Comparison of ENCODE assay signal across 15 cellular contexts in genomic region chr16:89293276-89294143, GRCh38.
DNase-seq lines count a peak whose midpoint lies in the region; ATAC-seq and TF ChIP-seq lines count a peak whose summit lies in the region.
"Had no signal": no experiment of that assay in that cellular context is flagged by ENCODE, and none has a peak within 500 bp of the region (broad histone marks: within the 10 kb centered on the region; RNA-seq: fewer than 3 reads in every experiment).

No MANE protein-coding gene starts in this region.

- H3K9me3 Mint-ChIP-seq in activated CD4-positive, alpha-beta T cell treated with anti-CD3 and anti-CD28 coated beads, Interleukin-2, amount 10 ng/mL, durations not matched to agents 24 days and 14 days, result no peaks in the 10 kb centered on the region
- H3K9me3 Mint-ChIP-seq in stimulated activated effector memory CD8-positive, alpha-beta T cell treated with anti-CD3 and anti-CD28 coated beads, Interleukin-12 subunit alpha, Interleukin-12 subunit beta, amount 100 ng/mL, for 72 hours, result no peaks in the 10 kb centered on the region
- H3K9me3 Mint-ChIP-seq: activated T-helper 2 cell treated with anti-CD3 and anti-CD28 coated beads, Interferon-gamma antibody, Interleukin-2, Interleukin-4, amounts not matched to agents 10 μg/mL and 5 μg/mL and 100 μg/mL, durations not matched to agents 14 hours and 24 hours and 36 hours; natural killer cell treated with Interleukin-12 subunit alpha and Interleukin-12 subunit beta and Interleukin-15 and Interleukin-18, amount 100 ng/mL, for 72 hours had no signal

- intact Hi-C loops in activated CD4-positive, alpha-beta T cell treated with anti-CD3 and anti-CD28 coated beads, Interleukin-2, amount 10 ng/mL, durations not matched to agents 24 days and 14 days (cut with micrococcal nuclease), result no loop called here
- intact Hi-C loops in PC-3 (cut with micrococcal nuclease) (no loop called here), right cardiac atrium (cut with DNase I) (no loop called here)

- no peak overlapping the region for H3K9ac ChIP-seq in PC-3 (ENCODE audit: low read length)

- BruUV-seq in PC-3 (replicated peaks; lab: Mats Ljungman, UMichigan), result no TSS peak

- H3K27me3 Mint-ChIP-seq in activated CD4-positive, alpha-beta T cell treated with anti-CD3 and anti-CD28 coated beads, Interleukin-2, amount 10 ng/mL, durations not matched to agents 24 days and 14 days, result no peaks in the 10 kb centered on the region
- H3K27me3 Mint-ChIP-seq: natural killer cell treated with Interleukin-12 subunit alpha and Interleukin-12 subunit beta and Interleukin-15 and Interleukin-18, amount 100 ng/mL, for 72 hours had no signal

- H3K79me2 ChIP-seq in PC-3 (ENCODE audit: low read length), result peaks cover 41% of the 10 kb centered on the region

- no peaks in the 10 kb centered on the region for H3K9me2 ChIP-seq in PC-3 (replicated peaks; ENCODE audit: low read length)

- POLR2A ChIA-PET in PC-3 (lab: Charles Lee; ENCODE audit: unreplicated experiment), result interaction anchor here (0.6 kb wide), 1 partner anchor 24 kb away, joined by 5 read pairs; no protein-coding TSS in a partner anchor

- H2AFZ ChIP-seq in PC-3 (ENCODE audit: low read length), result no peak overlapping the region
- H2AFZ ChIP-seq: PC-9 had no signal

- H3K27me3 ChIP-seq in PC-3 (ENCODE audit: low read length), result no peaks in the 10 kb centered on the region
- no peaks in the 10 kb centered on the region for H3K27me3 ChIP-seq in right cardiac atrium (ENCODE audit: control insufficient read depth, insufficient read depth)

- no peaks in the 10 kb centered on the region for H3K9me3 ChIP-seq in PC-3 (ENCODE audit: low read length)
- no peaks in the 10 kb centered on the region for H3K9me3 ChIP-seq in right cardiac atrium (ENCODE audit: control insufficient read depth, low read length)

- 0 out of 2 replicates have a peak, but pooled peaks have one; percentile 21 for TF ChIP-seq CTCF in PC-3 (conservative IDR thresholded peaks at IDR 0.05; ENCODE audit: low read depth, low read length)

- peaks cover 3% of the 10 kb centered on the region; the same call in 1 of the 2 replicates for H3K36me3 ChIP-seq in PC-3 (ENCODE audit: low read depth, low read length)

- CTCF ChIA-PET in PC-3 (lab: Charles Lee), result no interaction called here

- no peak for ATAC-seq in PC-3
- no peak for ATAC-seq in right cardiac atrium
- no peak for ATAC-seq in stimulated activated effector memory CD8-positive, alpha-beta T cell treated with anti-CD3 and anti-CD28 coated beads, Interleukin-12 subunit alpha, Interleukin-12 subunit beta, amount 100 ng/mL, for 72 hours
- no peak for ATAC-seq in GM18517 (IDR thresholded peaks at IDR 0.05; ENCODE audit: unreplicated experiment)
- no peak for ATAC-seq in HG03097 (IDR thresholded peaks at IDR 0.05; ENCODE audit: low FRiP score, unreplicated experiment)
- ATAC-seq: left lobe of liver; natural killer cell treated with Interleukin-12 subunit alpha and Interleukin-12 subunit beta and Interleukin-15 and Interleukin-18, amount 100 ng/mL, for 72 hours had no signal

- 85% methylated on average over 28 of the region's 28 CpGs for WGBS in right cardiac atrium

- peak overlapping the region; percentile 37 for H3K27ac Mint-ChIP-seq in activated CD4-positive, alpha-beta T cell treated with anti-CD3 and anti-CD28 coated beads, Interleukin-2, amount 10 ng/mL, durations not matched to agents 24 days and 14 days
- peak overlapping the region; percentile 74 for H3K27ac Mint-ChIP-seq in stimulated activated effector memory CD8-positive, alpha-beta T cell treated with anti-CD3 and anti-CD28 coated beads, Interleukin-12 subunit alpha, Interleukin-12 subunit beta, amount 100 ng/mL, for 72 hours
- H3K27ac Mint-ChIP-seq: activated T-helper 2 cell treated with anti-CD3 and anti-CD28 coated beads, Interferon-gamma antibody, Interleukin-2, Interleukin-4, amounts not matched to agents 10 μg/mL and 5 μg/mL and 100 μg/mL, durations not matched to agents 14 hours and 24 hours and 36 hours had no signal

- H3F3A ChIP-seq in PC-3 (ENCODE audit: low read length, unreplicated experiment), result no peaks in the 10 kb centered on the region

- DNase-seq in activated CD4-positive, alpha-beta T cell treated with anti-CD3 and anti-CD28 coated beads, Interleukin-2, amount 10 ng/mL, durations not matched to agents 24 days and 14 days, result no peak
- no peak for DNase-seq in activated CD4-positive, alpha-beta T cell treated with anti-CD3 and anti-CD28 coated beads for 1 hour
- DNase-seq in PC-3 (no peak), right cardiac atrium (peak in 2 of 3 donors; percentile 40 to 49), SW 1271 (lab: John Stamatoyannopoulos, UW) (no peak)
- no peak for DNase-seq in stimulated activated effector memory CD8-positive, alpha-beta T cell treated with anti-CD3 and anti-CD28 coated beads, Interleukin-12 subunit alpha, Interleukin-12 subunit beta, amount 100 ng/mL, for 72 hours (ENCODE audit: low spot score in 2 of 2)
- DNase-seq: activated CD4-positive, alpha-beta T cell treated with anti-CD3 and anti-CD28 coated beads for 48 hours; NCI-H1105; PC-9 had no signal

- peaks cover 23% of the 10 kb centered on the region for H3K36me3 Mint-ChIP-seq in activated CD4-positive, alpha-beta T cell treated with anti-CD3 and anti-CD28 coated beads, Interleukin-2, amount 10 ng/mL, durations not matched to agents 24 days and 14 days (ENCODE audit: low read depth)
- peaks cover 69% of the 10 kb centered on the region for H3K36me3 Mint-ChIP-seq in stimulated activated effector memory CD8-positive, alpha-beta T cell treated with anti-CD3 and anti-CD28 coated beads, Interleukin-12 subunit alpha, Interleukin-12 subunit beta, amount 100 ng/mL, for 72 hours
- H3K36me3 Mint-ChIP-seq: natural killer cell treated with Interleukin-12 subunit alpha and Interleukin-12 subunit beta and Interleukin-15 and Interleukin-18, amount 100 ng/mL, for 72 hours had no signal

- no peaks in the 10 kb centered on the region for H4K20me1 ChIP-seq in PC-3 (ENCODE audit: low read length)

- H3K4me3 ChIP-seq in PC-3 (ENCODE audit: low read length) (no peak overlapping the region), right cardiac atrium (ENCODE audit: low read length) (no peak overlapping the region)
- H3K4me3 ChIP-seq: PC-9, smooth muscle cell had no signal

- H3K4me2 ChIP-seq in PC-3 (ENCODE audit: low read length), result no peak overlapping the region
- H3K4me2 ChIP-seq: PC-9, smooth muscle cell had no signal

- H3K27ac ChIP-seq in PC-3 (ENCODE audit: low read length), result no peak overlapping the region
- H3K27ac ChIP-seq in right cardiac atrium (ENCODE audit: low read length), result no peak overlapping the region
- H3K27ac ChIP-seq: PC-9 had no signal

- H3K4me1 ChIP-seq in PC-3 (ENCODE audit: insufficient read depth, low read length) (no peaks in the 10 kb centered on the region), right cardiac atrium (ENCODE audit: control insufficient read depth, insufficient read depth, low read length) (peaks cover 13% of the 10 kb centered on the region)

- H3K4me3 Mint-ChIP-seq in activated CD4-positive, alpha-beta T cell treated with anti-CD3 and anti-CD28 coated beads, Interleukin-2, amount 10 ng/mL, durations not matched to agents 24 days and 14 days, result no peak overlapping the region
- no peak overlapping the region for H3K4me3 Mint-ChIP-seq in stimulated activated effector memory CD8-positive, alpha-beta T cell treated with anti-CD3 and anti-CD28 coated beads, Interleukin-12 subunit alpha, Interleukin-12 subunit beta, amount 100 ng/mL, for 72 hours
- H3K4me3 Mint-ChIP-seq: natural killer cell treated with Interleukin-12 subunit alpha and Interleukin-12 subunit beta and Interleukin-15 and Interleukin-18, amount 100 ng/mL, for 72 hours had no signal

- H3K4me1 Mint-ChIP-seq in activated CD4-positive, alpha-beta T cell treated with anti-CD3 and anti-CD28 coated beads, Interleukin-2, amount 10 ng/mL, durations not matched to agents 24 days and 14 days, result peaks cover 27% of the 10 kb centered on the region
- peaks cover 43% of the 10 kb centered on the region for H3K4me1 Mint-ChIP-seq in stimulated activated effector memory CD8-positive, alpha-beta T cell treated with anti-CD3 and anti-CD28 coated beads, Interleukin-12 subunit alpha, Interleukin-12 subunit beta, amount 100 ng/mL, for 72 hours

Comparison
In these comparisons a context has a peak if more than half of its experiments do, and no peak if none do; other contexts are left out.
1. DNase-seq: peak in right cardiac atrium (2 of 3); none in activated CD4-positive, alpha-beta T cell treated with anti-CD3 and anti-CD28 coated beads, Interleukin-2, amount 10 ng/mL, durations not matched to agents 24 days and 14 days (single experiment), activated CD4-positive, alpha-beta T cell treated with anti-CD3 and anti-CD28 coated beads for 1 hour (single experiment), PC-3 (single experiment), stimulated activated effector memory CD8-positive, alpha-beta T cell treated with anti-CD3 and anti-CD28 coated beads, Interleukin-12 subunit alpha, Interleukin-12 subunit beta, amount 100 ng/mL, for 72 hours (0 of 2) and SW 1271 (0 of 2).